ENCODE assay signal across 8 cellular contexts in genomic region chr6:76682842-76683241, GRCh38.
A peak's percentile ranks its signal among the peaks of the same experiment; 100 is the strongest.
DNase-seq lines count a peak whose midpoint lies in the region; ATAC-seq, FAIRE-seq and TF ChIP-seq lines count a peak whose summit lies in the region.

No MANE protein-coding gene starts in this region.

- WGBS in GM23248 (ENCODE audit: low coverage in 1 of 2, low lambda C conversion rate in 2 of 2, missing lambda C conversion rate in 2 of 2), 2 experiments, result 2 to 3% methylated on average over 1 of the region's 1 CpG

- H3K9me3 ChIP-seq in GM23248 (ENCODE audit: low read depth), result no peaks in the 10 kb centered on the region

- peak; percentile 44 for TF ChIP-seq CTCF in D721Med (IDR thresholded peaks at IDR 0.05; ENCODE audit: insufficient read depth, missing control alignments)

- peaks cover 7% of the 10 kb centered on the region; the same call in 1 of the 2 replicates for H3K4me1 ChIP-seq in GM23248 (ENCODE audit: insufficient read depth)

- no peak overlapping the region for H3K4me2 ChIP-seq in GM23248 (ENCODE audit: unreplicated experiment)

- no peaks in the 10 kb centered on the region for H3K27me3 ChIP-seq in GM23248 (replicated peaks; ENCODE audit: insufficient read depth)

- DNase-seq in D721Med (ENCODE audit: insufficient read length, low spot score) (no peak), GM23248 (peak; percentile 48), RPMI7951 (ENCODE audit: low read depth) (peak; percentile 19), inferior parietal cortex (ENCODE audit: extremely low spot score) (peak; percentile 20), GM12891 (ENCODE audit: insufficient read length, low spot score) (no peak), iPS-NIHi7 (ENCODE audit: extremely low spot score) (no peak), NCI-H1930 (lab: John Stamatoyannopoulos, UW) (no peak)

- no peaks in the 10 kb centered on the region for H3F3A ChIP-seq in GM23248 (ENCODE audit: insufficient read depth)

- no peak overlapping the region for H3K27ac ChIP-seq in GM23248

- no peaks in the 10 kb centered on the region for H3K79me2 ChIP-seq in GM23248 (ENCODE audit: insufficient read depth)

- H3K9ac ChIP-seq in GM23248, result no peak overlapping the region

- no peak overlapping the region for H2AFZ ChIP-seq in GM23248

- FAIRE-seq in D721Med (lab: Jason Lieb, UNC) (no peak), GM12891 (lab: Jason Lieb, UNC) (no peak)

- no peaks in the 10 kb centered on the region for H4K20me1 ChIP-seq in GM23248 (ENCODE audit: insufficient read depth)

- no peak for TF ChIP-seq POLR2A in GM12891 (IDR thresholded peaks at IDR 0.05; ENCODE audit: low read depth, low read length)

- in situ Hi-C loops in GM23248 (cut with MboI), result no loop called here

- no peaks in the 10 kb centered on the region for H3K9me2 ChIP-seq in GM23248 (ENCODE audit: insufficient read depth)

- no peak overlapping the region for H3K4me3 ChIP-seq in GM23248

- no peaks in the 10 kb centered on the region for H3K36me3 ChIP-seq in GM23248 (ENCODE audit: low read depth)

- no peak for ATAC-seq in HG02938 (IDR thresholded peaks at IDR 0.05; ENCODE audit: unreplicated experiment)

TF ChIP-seq in GM12891, 5 proteins besides CTCF, POLR2A, EP300 and RAD21:
- TF ChIP-seq POLR2AphosphoS5 (IDR thresholded peaks at IDR 0.05; ENCODE audit: low read depth, low read length) (no peak), SPI1 (IDR thresholded peaks at IDR 0.05; ENCODE audit: low read depth, low read length) (no peak), PAX5 (IDR thresholded peaks at IDR 0.05; ENCODE audit: insufficient read depth, low read length, severe bottlenecking) (no peak), POU2F2 (IDR thresholded peaks at IDR 0.05; ENCODE audit: low read depth, low read length) (no peak), TAF1 (IDR thresholded peaks at IDR 0.05; ENCODE audit: low read depth, low read length) (no peak)

Comparison
In these comparisons a context has a peak if more than half of its experiments do, and no peak if none do; other contexts are left out.
1. DNase-seq: peak in GM23248 (single experiment), RPMI7951 (single experiment) and inferior parietal cortex (single experiment); none in D721Med (single experiment), GM12891 (single experiment), iPS-NIHi7 (single experiment) and NCI-H1930 (0 of 2).